In genomic region chr21:45478816-45479669, GRCh38 we compare ENCODE assay signal across 9 cellular contexts.
DNase-seq lines count a peak whose midpoint lies in the region; ATAC-seq and TF ChIP-seq lines count a peak whose summit lies in the region.
"Had no signal": no experiment of that assay in that cellular context is flagged by ENCODE, and none has a peak within 500 bp of the region (broad histone marks: within the 10 kb centered on the region; RNA-seq: fewer than 3 reads in every experiment).

No MANE protein-coding gene starts in this region.

- peak in 1 of 2 donors; percentile 37 for TF ChIP-seq EP300 in tibial nerve (IDR thresholded peaks at IDR 0.05)

- ATAC-seq in left lung = no peak

- peaks cover 47% of the 10 kb centered on the region for H3K4me1 Mint-ChIP-seq in activated naive CD4-positive, alpha-beta T cell treated with anti-CD3 and anti-CD28 coated beads, Interleukin-2, amount 10 ng/mL, durations not matched to agents 7 days and 5 days
- H3K4me1 Mint-ChIP-seq in activated CD4-positive, alpha-beta memory T cell treated with anti-CD3 and anti-CD28 coated beads, Interleukin-2, amount 10 ng/mL, durations not matched to agents 7 days and 5 days = peaks cover 32% of the 10 kb centered on the region

- H3K36me3 Mint-ChIP-seq in activated naive CD4-positive, alpha-beta T cell treated with anti-CD3 and anti-CD28 coated beads, Interleukin-2, amount 10 ng/mL, durations not matched to agents 7 days and 5 days = peaks cover 1% of the 10 kb centered on the region
- no peaks in the 10 kb centered on the region for H3K36me3 Mint-ChIP-seq in activated CD4-positive, alpha-beta memory T cell treated with anti-CD3 and anti-CD28 coated beads, Interleukin-2, amount 10 ng/mL, durations not matched to agents 7 days and 5 days (ENCODE audit: low read depth)

- POLR2A ChIA-PET in activated CD4-positive, alpha-beta memory T cell treated with anti-CD3 and anti-CD28 coated beads, Interleukin-2, amount 10 ng/mL, durations not matched to agents 7 days and 5 days (lab: Charles Lee) = interaction anchor here (0.7 to 1.0 kb wide), 4 partner anchors 73 to 208 kb away, joined by 3 read pairs; no protein-coding TSS in a partner anchor

- H3K27me3 Mint-ChIP-seq in activated naive CD4-positive, alpha-beta T cell treated with anti-CD3 and anti-CD28 coated beads, Interleukin-2, amount 10 ng/mL, durations not matched to agents 7 days and 5 days = no peaks in the 10 kb centered on the region
- H3K27me3 Mint-ChIP-seq in activated CD4-positive, alpha-beta memory T cell treated with anti-CD3 and anti-CD28 coated beads, Interleukin-2, amount 10 ng/mL, durations not matched to agents 7 days and 5 days = peaks cover 3% of the 10 kb centered on the region

- H3K4me3 Mint-ChIP-seq in activated naive CD4-positive, alpha-beta T cell treated with anti-CD3 and anti-CD28 coated beads, Interleukin-2, amount 10 ng/mL, durations not matched to agents 7 days and 5 days = peak overlapping the region; percentile 59
- peak overlapping the region; percentile 68 for H3K4me3 Mint-ChIP-seq in activated CD4-positive, alpha-beta memory T cell treated with anti-CD3 and anti-CD28 coated beads, Interleukin-2, amount 10 ng/mL, durations not matched to agents 7 days and 5 days

- H3K4me1 ChIP-seq in left lung (peaks cover 12 to 55% of the 10 kb centered on the region in 2 donors), tibial nerve (peaks cover 0 to 15% (median 11%) of the 10 kb centered on the region in 4 donors), testis (peaks cover 3% of the 10 kb centered on the region)

- DNase-seq in activated naive CD4-positive, alpha-beta T cell treated with anti-CD3 and anti-CD28 coated beads, Interleukin-2, amount 10 ng/mL, durations not matched to agents 7 days and 5 days = no peak
- no peak for DNase-seq in activated naive CD4-positive, alpha-beta T cell treated with Interleukin-2 at 50 U/mL for 16 hours
- DNase-seq in activated CD4-positive, alpha-beta memory T cell treated with anti-CD3 and anti-CD28 coated beads, Interleukin-2, amount 10 ng/mL, durations not matched to agents 7 days and 5 days = no peak
- DNase-seq in left lung (peak in 1 of 2 donors; percentile 70), tibial nerve (ENCODE audit: low spot score in 2 of 2) (no peak), testis (no peak), RKO (ENCODE audit: low spot score) (no peak)
- no peak for DNase-seq in central memory CD4-positive, alpha-beta T cell

- H3K27ac Mint-ChIP-seq in activated naive CD4-positive, alpha-beta T cell treated with anti-CD3 and anti-CD28 coated beads, Interleukin-2, amount 10 ng/mL, durations not matched to agents 7 days and 5 days = peak overlapping the region; percentile 88
- peak overlapping the region; percentile 90 for H3K27ac Mint-ChIP-seq in activated CD4-positive, alpha-beta memory T cell treated with anti-CD3 and anti-CD28 coated beads, Interleukin-2, amount 10 ng/mL, durations not matched to agents 7 days and 5 days

- TF ChIP-seq POLR2A in tibial nerve (IDR thresholded peaks at IDR 0.05) (no peak), testis (IDR thresholded peaks at IDR 0.05) (no peak)

- no peaks in the 10 kb centered on the region for H3K9me3 ChIP-seq in left lung
- no peaks in the 10 kb centered on the region for H3K9me3 ChIP-seq in tibial nerve
- H3K9me3 ChIP-seq in testis = no peaks in the 10 kb centered on the region

- CTCF ChIA-PET in activated naive CD4-positive, alpha-beta T cell treated with anti-CD3 and anti-CD28 coated beads, Interleukin-2, amount 10 ng/mL, durations not matched to agents 7 days and 5 days (lab: Charles Lee) = interaction anchor here (0.6 to 2.2 kb wide), 5 partner anchors 17 to 117 kb away, joined by 3 to 10 read pairs (median 4); no protein-coding TSS in a partner anchor
- CTCF ChIA-PET in activated CD4-positive, alpha-beta memory T cell treated with anti-CD3 and anti-CD28 coated beads, Interleukin-2, amount 10 ng/mL, durations not matched to agents 7 days and 5 days (lab: Charles Lee) = interaction anchor here (0.8 to 2.2 kb wide), 7 partner anchors 10 to 118 kb away, joined by 3 to 8 read pairs (median 4); no protein-coding TSS in a partner anchor

- H3K9me3 Mint-ChIP-seq in activated naive CD4-positive, alpha-beta T cell treated with anti-CD3 and anti-CD28 coated beads, Interleukin-2, amount 10 ng/mL, durations not matched to agents 7 days and 5 days = peaks cover 5% of the 10 kb centered on the region
- peaks cover 5% of the 10 kb centered on the region for H3K9me3 Mint-ChIP-seq in activated CD4-positive, alpha-beta memory T cell treated with anti-CD3 and anti-CD28 coated beads, Interleukin-2, amount 10 ng/mL, durations not matched to agents 7 days and 5 days

- intact Hi-C loops in left lung (cut with DNase I) = no loop called here
- intact Hi-C loops in testis (cut with DNase I; ENCODE audit: low total_unique reads) = no loop called here

- H3K27ac ChIP-seq in left lung = peak overlapping the region; percentile 46 to 97
- peak overlapping the region in 3 of 4 donors; percentile 54 to 72 (median 60) for H3K27ac ChIP-seq in tibial nerve
- H3K27ac ChIP-seq in testis = no peak overlapping the region
- H3K27ac ChIP-seq: cardiac muscle cell had no signal

- no peaks in the 10 kb centered on the region for H3K27me3 ChIP-seq in left lung
- no peaks in the 10 kb centered on the region for H3K27me3 ChIP-seq in tibial nerve
- no peaks in the 10 kb centered on the region for H3K27me3 ChIP-seq in testis
- H3K27me3 ChIP-seq: cardiac muscle cell had no signal

- peak overlapping the region in 1 of 2 donors; percentile 17 for H3K4me3 ChIP-seq in left lung
- no peak overlapping the region for H3K4me3 ChIP-seq in tibial nerve
- no peak overlapping the region for H3K4me3 ChIP-seq in testis
- H3K4me3 ChIP-seq: cardiac muscle cell had no signal

- no peak for TF ChIP-seq CTCF in left lung (IDR thresholded peaks at IDR 0.05)
- no peak for TF ChIP-seq CTCF in tibial nerve (IDR thresholded peaks at IDR 0.05)
- TF ChIP-seq CTCF in testis (IDR thresholded peaks at IDR 0.05) = no peak

- 87 to 94% methylated on average over 29 to 31 of the region's 31 CpGs for WGBS in tibial nerve, 2 donors
- WGBS in testis, 2 donors = 86 to 90% methylated on average over 31 of the region's 31 CpGs

- H3K36me3 ChIP-seq in left lung (peaks cover 0 to 49% of the 10 kb centered on the region in 2 donors), tibial nerve (peaks cover 0 to 71% (median 0%) of the 10 kb centered on the region in 3 donors), testis (ENCODE audit: low read depth, missing control alignments) (no peaks in the 10 kb centered on the region)

Comparison
In these comparisons a context has a peak if more than half of its experiments do, and no peak if none do; other contexts are left out.
1. H3K27ac ChIP-seq: peak in left lung (2 of 2) and tibial nerve (3 of 4); none in testis (0 of 2).